ENCODE assay signal across 29 cellular contexts in the genomic region with DNA sequence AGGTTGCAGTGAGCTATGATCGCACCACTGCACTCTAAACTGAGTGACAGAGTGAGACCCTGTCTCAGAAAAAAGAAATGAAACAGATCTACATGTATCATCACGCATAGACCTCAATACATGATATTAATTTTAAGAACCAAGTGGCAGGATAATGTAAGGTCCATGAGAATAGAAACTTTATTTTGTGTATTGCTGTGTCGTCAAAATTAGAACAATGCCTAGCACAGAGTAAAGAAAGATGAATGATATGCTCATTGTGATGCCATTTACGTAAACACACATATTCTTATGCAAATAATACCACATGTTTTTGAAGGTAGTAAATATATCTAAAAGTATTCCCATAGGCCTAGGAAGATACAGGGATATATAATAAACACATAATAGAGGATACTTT.
"Had no signal": no experiment of that assay in that cellular context is flagged by ENCODE, and none has a peak within 500 bp of the region (broad histone marks: within the 10 kb centered on the region; RNA-seq: fewer than 3 reads in every experiment).

No MANE protein-coding gene starts in this region.

- H3K4me3 ChIP-seq: ascending aorta, cardiac muscle cell had no signal

- H3K27ac ChIP-seq: ascending aorta, cardiac muscle cell, VCaP had no signal

- DNase-seq: activated B cell treated with CpG ODN at 0.5 μM for 24 hours; activated CD4-positive, alpha-beta memory T cell treated with anti-CD3 and anti-CD28 coated beads for 36 hours; activated CD4-positive, alpha-beta T cell treated with anti-CD3 and anti-CD28 coated beads for 4 hours; activated CD4-positive, alpha-beta T cell treated with anti-CD3 and anti-CD28 coated beads, Interleukin-2, amount 10 ng/mL, durations not matched to agents 24 days and 14 days; activated CD4-positive, alpha-beta T cell treated with anti-CD3 and anti-CD28 coated beads, Interleukin-2, amount 50 U/mL, for 1 hour; activated CD4-positive, alpha-beta T cell treated with anti-CD3 and anti-CD28 coated beads, Interleukin-2, amount 50 U/mL, for 4 hours; activated CD4-positive, CD25-positive, alpha-beta regulatory T cell treated with anti-CD3 and anti-CD28 coated beads, Interleukin-2, amount 50 U/mL, for 72 hours; activated CD8-positive, alpha-beta memory T cell treated with anti-CD3 and anti-CD28 coated beads, Interleukin-2, amount 50 U/mL, for 4 hours; activated CD8-positive, alpha-beta T cell treated with anti-CD3 and anti-CD28 coated beads for 36 hours; activated naive CD4-positive, alpha-beta T cell treated with anti-CD3 and anti-CD28 coated beads, Interleukin-2, amount 10 ng/mL, durations not matched to agents 7 days and 5 days; activated naive CD4-positive, alpha-beta T cell treated with Interleukin-2 at 50 U/mL for 16 hours; activated naive CD8-positive, alpha-beta T cell treated with anti-CD3 and anti-CD28 coated beads, Interleukin-2, amount 10 ng/mL, durations not matched to agents 7 days and 5 days; activated naive CD8-positive, alpha-beta T cell treated with anti-CD3 and anti-CD28 coated beads, Interleukin-2, amount 50 U/mL, for 24 hours; activated T-cell treated with anti-CD3 and anti-CD28 coated beads for 4 hours; activated T-cell treated with anti-CD3 and anti-CD28 coated beads, Interleukin-2, amount 50 U/mL, for 1 hour; activated T-cell treated with anti-CD3 and anti-CD28 coated beads, Interleukin-2, amount 50 U/mL, for 4 hours; activated T-cell treated with anti-CD3 and anti-CD28 coated beads, Interleukin-2, amount 50 U/mL, for 72 hours; amygdala; anterior cingulate cortex; caudate nucleus; cerebellar nuclear complex; T-helper 2 cell; T-helper 9 cell had no signal

- ATAC-seq: activated CD8-positive, alpha-beta T cell treated with anti-CD3 and anti-CD28 coated beads for 36 hours; activated naive CD8-positive, alpha-beta T cell treated with anti-CD3 and anti-CD28 coated beads, Interleukin-2, amount 50 U/mL, for 24 hours; activated T-cell treated with anti-CD3 and anti-CD28 coated beads, Interleukin-2, amount 50 U/mL, for 4 hours; activated T-cell treated with anti-CD3 and anti-CD28 coated beads, Interleukin-2, amount 50 U/mL, for 72 hours; activated T-helper 17 cell treated with anti-CD3 and anti-CD28 coated beads, Interleukin-2, amount 50 U/mL, for 72 hours had no signal

- H3K9me3 ChIP-seq: ascending aorta had no signal

- H3K36me3 ChIP-seq: ascending aorta, cardiac muscle cell had no signal

- H3K27me3 ChIP-seq: ascending aorta, cardiac muscle cell had no signal

- FAIRE-seq: bronchial epithelial cell, TTC549 had no signal
